Comparison of ENCODE assay signal across 1 cellular context in genomic region chr17:50834126-50834785, GRCh38.
TF ChIP-seq lines count a peak whose summit lies in the region.

No MANE protein-coding gene starts in this region.

TF ChIP-seq in HepG2, 621 proteins besides CTCF, POLR2A, EP300 and RAD21:
- TF ChIP-seq GMEB2 (CRISPR knock-in tag; IDR thresholded peaks at IDR 0.05; ENCODE audit: low read depth) (no peak), CREM (IDR thresholded peaks at IDR 0.05) (no peak), CREM (CRISPR knock-in tag; IDR thresholded peaks at IDR 0.05) (no peak), FOSL2 (CRISPR knock-in tag; IDR thresholded peaks at IDR 0.05) (no peak), MAX (IDR thresholded peaks at IDR 0.05) (no peak), ZNF768 (CRISPR knock-in tag; IDR thresholded peaks at IDR 0.05) (peak; percentile 96), BCL6 (CRISPR knock-in tag; IDR thresholded peaks at IDR 0.05) (no peak)
- TF ChIP-seq, protein P1, sequence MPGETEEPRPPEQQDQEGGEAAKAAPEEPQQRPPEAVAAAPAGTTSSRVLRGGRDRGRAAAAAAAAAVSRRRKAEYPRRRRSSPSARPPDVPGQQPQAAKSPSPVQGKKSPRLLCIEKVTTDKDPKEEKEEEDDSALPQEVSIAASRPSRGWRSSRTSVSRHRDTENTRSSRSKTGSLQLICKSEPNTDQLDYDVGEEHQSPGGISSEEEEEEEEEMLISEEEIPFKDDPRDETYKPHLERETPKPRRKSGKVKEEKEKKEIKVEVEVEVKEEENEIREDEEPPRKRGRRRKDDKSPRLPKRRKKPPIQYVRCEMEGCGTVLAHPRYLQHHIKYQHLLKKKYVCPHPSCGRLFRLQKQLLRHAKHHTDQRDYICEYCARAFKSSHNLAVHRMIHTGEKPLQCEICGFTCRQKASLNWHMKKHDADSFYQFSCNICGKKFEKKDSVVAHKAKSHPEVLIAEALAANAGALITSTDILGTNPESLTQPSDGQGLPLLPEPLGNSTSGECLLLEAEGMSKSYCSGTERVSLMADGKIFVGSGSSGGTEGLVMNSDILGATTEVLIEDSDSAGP (CRISPR knock-in tag; IDR thresholded peaks at IDR 0.05; ENCODE audit: borderline replicate concordance), result peak; percentile 27; the same call in 1 of the 2 replicates
